In the genomic region with DNA sequence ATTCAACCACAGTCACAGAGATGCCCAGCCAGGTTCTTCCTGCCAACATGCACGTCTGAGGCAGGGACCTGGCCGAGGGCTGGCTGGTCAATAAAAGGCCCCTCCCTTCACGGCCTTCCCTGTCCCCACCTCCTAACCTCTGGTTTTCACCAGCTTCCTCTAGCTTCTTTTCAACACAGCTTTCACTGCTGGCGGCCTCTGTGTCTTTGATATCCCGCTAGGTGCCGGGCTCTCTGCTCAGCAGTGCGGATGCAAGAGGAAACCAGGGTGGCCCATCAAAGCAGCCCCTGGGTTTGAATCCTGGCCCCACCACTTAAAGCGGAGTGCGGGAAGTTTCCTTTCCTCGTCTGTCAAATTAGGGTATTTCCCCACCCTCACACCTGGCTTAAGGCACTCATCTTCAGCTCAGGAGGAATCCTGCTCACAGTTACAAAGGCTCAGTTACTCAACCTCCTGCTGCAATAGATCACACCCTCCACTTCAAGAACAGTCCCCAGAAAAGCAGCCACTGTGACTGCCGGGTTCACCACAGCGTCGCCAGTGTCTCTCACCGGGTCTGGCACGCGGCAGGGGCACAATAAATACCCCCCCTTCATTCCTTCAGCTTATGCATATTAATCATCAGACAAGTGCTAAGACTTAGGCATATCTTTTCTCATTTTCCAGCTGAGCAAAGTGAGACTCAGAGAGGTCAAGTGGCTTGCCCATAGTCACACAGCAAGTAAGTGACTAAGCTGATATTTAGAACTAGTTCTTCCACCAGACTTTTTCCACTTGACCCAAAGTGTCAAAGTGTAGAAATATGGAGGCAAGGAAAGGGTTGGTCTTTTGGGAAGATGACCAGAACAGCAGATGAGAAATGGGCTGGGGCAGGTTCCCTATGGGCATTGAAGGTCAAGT, we compare ENCODE assay signal across 1 cellular context.
TF ChIP-seq lines count a peak whose summit lies in the region.

No MANE protein-coding gene starts in this region.

TF ChIP-seq in GM23338, 12 proteins besides CTCF, POLR2A, EP300 and RAD21 (continued from another document):
- TF ChIP-seq, protein P1, sequence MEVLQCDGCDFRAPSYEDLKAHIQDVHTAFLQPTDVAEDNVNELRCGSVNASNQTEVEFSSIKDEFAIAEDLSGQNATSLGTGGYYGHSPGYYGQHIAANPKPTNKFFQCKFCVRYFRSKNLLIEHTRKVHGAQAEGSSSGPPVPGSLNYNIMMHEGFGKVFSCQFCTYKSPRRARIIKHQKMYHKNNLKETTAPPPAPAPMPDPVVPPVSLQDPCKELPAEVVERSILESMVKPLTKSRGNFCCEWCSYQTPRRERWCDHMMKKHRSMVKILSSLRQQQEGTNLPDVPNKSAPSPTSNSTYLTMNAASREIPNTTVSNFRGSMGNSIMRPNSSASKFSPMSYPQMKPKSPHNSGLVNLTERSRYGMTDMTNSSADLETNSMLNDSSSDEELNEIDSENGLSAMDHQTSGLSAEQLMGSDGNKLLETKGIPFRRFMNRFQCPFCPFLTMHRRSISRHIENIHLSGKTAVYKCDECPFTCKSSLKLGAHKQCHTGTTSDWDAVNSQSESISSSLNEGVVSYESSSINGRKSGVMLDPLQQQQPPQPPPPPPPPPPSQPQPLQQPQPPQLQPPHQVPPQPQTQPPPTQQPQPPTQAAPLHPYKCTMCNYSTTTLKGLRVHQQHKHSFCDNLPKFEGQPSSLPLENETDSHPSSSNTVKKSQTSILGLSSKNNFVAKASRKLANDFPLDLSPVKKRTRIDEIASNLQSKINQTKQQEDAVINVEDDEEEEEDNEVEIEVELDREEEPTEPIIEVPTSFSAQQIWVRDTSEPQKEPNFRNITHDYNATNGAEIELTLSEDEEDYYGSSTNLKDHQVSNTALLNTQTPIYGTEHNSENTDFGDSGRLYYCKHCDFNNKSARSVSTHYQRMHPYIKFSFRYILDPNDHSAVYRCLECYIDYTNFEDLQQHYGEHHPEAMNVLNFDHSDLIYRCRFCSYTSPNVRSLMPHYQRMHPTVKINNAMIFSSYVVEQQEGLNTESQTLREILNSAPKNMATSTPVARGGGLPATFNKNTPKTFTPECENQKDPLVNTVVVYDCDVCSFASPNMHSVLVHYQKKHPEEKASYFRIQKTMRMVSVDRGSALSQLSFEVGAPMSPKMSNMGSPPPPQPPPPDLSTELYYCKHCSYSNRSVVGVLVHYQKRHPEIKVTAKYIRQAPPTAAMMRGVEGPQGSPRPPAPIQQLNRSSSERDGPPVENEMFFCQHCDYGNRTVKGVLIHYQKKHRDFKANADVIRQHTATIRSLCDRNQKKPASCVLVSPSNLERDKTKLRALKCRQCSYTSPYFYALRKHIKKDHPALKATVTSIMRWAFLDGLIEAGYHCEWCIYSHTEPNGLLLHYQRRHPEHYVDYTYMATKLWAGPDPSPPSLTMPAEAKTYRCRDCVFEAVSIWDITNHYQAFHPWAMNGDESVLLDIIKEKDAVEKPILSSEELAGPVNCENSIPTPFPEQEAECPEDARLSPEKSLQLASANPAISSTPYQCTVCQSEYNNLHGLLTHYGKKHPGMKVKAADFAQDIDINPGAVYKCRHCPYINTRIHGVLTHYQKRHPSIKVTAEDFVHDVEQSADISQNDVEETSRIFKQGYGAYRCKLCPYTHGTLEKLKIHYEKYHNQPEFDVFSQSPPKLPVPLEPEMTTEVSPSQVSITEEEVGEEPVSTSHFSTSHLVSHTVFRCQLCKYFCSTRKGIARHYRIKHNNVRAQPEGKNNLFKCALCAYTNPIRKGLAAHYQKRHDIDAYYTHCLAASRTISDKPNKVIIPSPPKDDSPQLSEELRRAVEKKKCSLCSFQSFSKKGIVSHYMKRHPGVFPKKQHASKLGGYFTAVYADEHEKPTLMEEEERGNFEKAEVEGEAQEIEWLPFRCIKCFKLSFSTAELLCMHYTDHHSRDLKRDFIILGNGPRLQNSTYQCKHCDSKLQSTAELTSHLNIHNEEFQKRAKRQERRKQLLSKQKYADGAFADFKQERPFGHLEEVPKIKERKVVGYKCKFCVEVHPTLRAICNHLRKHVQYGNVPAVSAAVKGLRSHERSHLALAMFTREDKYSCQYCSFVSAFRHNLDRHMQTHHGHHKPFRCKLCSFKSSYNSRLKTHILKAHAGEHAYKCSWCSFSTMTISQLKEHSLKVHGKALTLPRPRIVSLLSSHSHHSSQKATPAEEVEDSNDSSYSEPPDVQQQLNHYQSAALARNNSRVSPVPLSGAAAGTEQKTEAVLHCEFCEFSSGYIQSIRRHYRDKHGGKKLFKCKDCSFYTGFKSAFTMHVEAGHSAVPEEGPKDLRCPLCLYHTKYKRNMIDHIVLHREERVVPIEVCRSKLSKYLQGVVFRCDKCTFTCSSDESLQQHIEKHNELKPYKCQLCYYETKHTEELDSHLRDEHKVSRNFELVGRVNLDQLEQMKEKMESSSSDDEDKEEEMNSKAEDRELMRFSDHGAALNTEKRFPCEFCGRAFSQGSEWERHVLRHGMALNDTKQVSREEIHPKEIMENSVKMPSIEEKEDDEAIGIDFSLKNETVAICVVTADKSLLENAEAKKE (CRISPR knock-in tag; IDR thresholded peaks at IDR 0.05) = no peak
- TF ChIP-seq, protein P2, sequence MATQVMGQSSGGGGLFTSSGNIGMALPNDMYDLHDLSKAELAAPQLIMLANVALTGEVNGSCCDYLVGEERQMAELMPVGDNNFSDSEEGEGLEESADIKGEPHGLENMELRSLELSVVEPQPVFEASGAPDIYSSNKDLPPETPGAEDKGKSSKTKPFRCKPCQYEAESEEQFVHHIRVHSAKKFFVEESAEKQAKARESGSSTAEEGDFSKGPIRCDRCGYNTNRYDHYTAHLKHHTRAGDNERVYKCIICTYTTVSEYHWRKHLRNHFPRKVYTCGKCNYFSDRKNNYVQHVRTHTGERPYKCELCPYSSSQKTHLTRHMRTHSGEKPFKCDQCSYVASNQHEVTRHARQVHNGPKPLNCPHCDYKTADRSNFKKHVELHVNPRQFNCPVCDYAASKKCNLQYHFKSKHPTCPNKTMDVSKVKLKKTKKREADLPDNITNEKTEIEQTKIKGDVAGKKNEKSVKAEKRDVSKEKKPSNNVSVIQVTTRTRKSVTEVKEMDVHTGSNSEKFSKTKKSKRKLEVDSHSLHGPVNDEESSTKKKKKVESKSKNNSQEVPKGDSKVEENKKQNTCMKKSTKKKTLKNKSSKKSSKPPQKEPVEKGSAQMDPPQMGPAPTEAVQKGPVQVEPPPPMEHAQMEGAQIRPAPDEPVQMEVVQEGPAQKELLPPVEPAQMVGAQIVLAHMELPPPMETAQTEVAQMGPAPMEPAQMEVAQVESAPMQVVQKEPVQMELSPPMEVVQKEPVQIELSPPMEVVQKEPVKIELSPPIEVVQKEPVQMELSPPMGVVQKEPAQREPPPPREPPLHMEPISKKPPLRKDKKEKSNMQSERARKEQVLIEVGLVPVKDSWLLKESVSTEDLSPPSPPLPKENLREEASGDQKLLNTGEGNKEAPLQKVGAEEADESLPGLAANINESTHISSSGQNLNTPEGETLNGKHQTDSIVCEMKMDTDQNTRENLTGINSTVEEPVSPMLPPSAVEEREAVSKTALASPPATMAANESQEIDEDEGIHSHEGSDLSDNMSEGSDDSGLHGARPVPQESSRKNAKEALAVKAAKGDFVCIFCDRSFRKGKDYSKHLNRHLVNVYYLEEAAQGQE (IDR thresholded peaks at IDR 0.05; ENCODE audit: unreplicated experiment) = no peak
- no peak for TF ChIP-seq STAT1 (IDR thresholded peaks at IDR 0.05; ENCODE audit: unreplicated experiment)
- TF ChIP-seq NANOG (IDR thresholded peaks at IDR 0.05; ENCODE audit: borderline replicate concordance) = no peak
- no peak for TF ChIP-seq CREB1 (CRISPR knock-in tag; IDR thresholded peaks at IDR 0.05; ENCODE audit: low read depth)
